In genomic region chr14:55446127-55446736, GRCh38 we compare ENCODE assay signal across 8 cellular contexts. TPM values are rescaled to one million over a fixed set of nuclear protein-coding genes. Genes with fewer than 3 reads are reported as not detected.
DNase-seq lines count a peak whose midpoint lies in the region; ATAC-seq and TF ChIP-seq lines count a peak whose summit lies in the region.

No MANE protein-coding gene starts in this region.

- no peaks in the 10 kb centered on the region for H3K9me2 ChIP-seq in OCI-LY1 (ENCODE audit: low read depth, low read length)

- H3K36me3 ChIP-seq in OCI-LY1 (ENCODE audit: insufficient read depth, low read length) (no peaks in the 10 kb centered on the region), osteoblast (ENCODE audit: insufficient read depth, low read length) (no peaks in the 10 kb centered on the region)

- peak; percentile 87 for DNase-seq in Daoy (ENCODE audit: low read depth)
- DNase-seq in KBM-7: peak; percentile 89
- DNase-seq in activated T-cell treated with anti-CD3 and anti-CD28 coated beads, Interleukin-2, amount 50 U/mL, for 1 hour: peak; percentile 23
- DNase-seq in fibroblast of the conjunctiva (ENCODE audit: low read depth): peak; percentile 62
- DNase-seq in osteoblast (ENCODE audit: insufficient read length, low spot score, missing footprints): peak; percentile 73

- H3K4me3 ChIP-seq in OCI-LY1 (ENCODE audit: low read depth, low read length, poor library complexity, severe bottlenecking) (no peak overlapping the region), osteoblast (ENCODE audit: insufficient read depth, low read length) (peak overlapping the region; percentile 42)

- TF ChIP-seq CTCF in OCI-LY1 (IDR thresholded peaks at IDR 0.05; ENCODE audit: low read length) (peak; percentile 79), osteoblast (IDR thresholded peaks at IDR 0.05; ENCODE audit: extremely low read depth, low read depth, low read length) (peak; percentile 78)

- H3K9me3 ChIP-seq in OCI-LY1 (ENCODE audit: low read length): no peaks in the 10 kb centered on the region
- no peaks in the 10 kb centered on the region for H3K9me3 ChIP-seq in osteoblast (ENCODE audit: low read depth, low read length)

- H3F3A ChIP-seq in OCI-LY1 (ENCODE audit: insufficient read depth, low read length): no peaks in the 10 kb centered on the region

- no peak overlapping the region for H2AFZ ChIP-seq in OCI-LY1 (ENCODE audit: low read length)
- peak overlapping the region; percentile 81 for H2AFZ ChIP-seq in osteoblast (ENCODE audit: low read length)

- H3K27me3 ChIP-seq in OCI-LY1 (ENCODE audit: insufficient read depth, low read length) (no peaks in the 10 kb centered on the region), osteoblast (ENCODE audit: insufficient read depth, low read length) (no peaks in the 10 kb centered on the region)

- H3K4me1 ChIP-seq in OCI-LY1 (ENCODE audit: insufficient read depth, low read length, severe bottlenecking) (no peaks in the 10 kb centered on the region), osteoblast (ENCODE audit: insufficient read depth, low read length) (peaks cover 30% of the 10 kb centered on the region)

- H3K79me2 ChIP-seq in OCI-LY1 (ENCODE audit: insufficient read depth, low read length) (no peaks in the 10 kb centered on the region), osteoblast (ENCODE audit: insufficient read depth, low read length) (no peaks in the 10 kb centered on the region)

- no peak overlapping the region for H3K27ac ChIP-seq in OCI-LY1 (ENCODE audit: low read depth, low read length, poor library complexity, severe bottlenecking)
- H3K27ac ChIP-seq in osteoblast (ENCODE audit: low read depth, low read length): peak overlapping the region; percentile 97

- H3K4me2 ChIP-seq in OCI-LY1 (ENCODE audit: low read length) (no peak overlapping the region), osteoblast (ENCODE audit: insufficient read depth, low read length) (peak overlapping the region; percentile 81)

- ATAC-seq in HG03565 (IDR thresholded peaks at IDR 0.05; ENCODE audit: unreplicated experiment): no peak
- ATAC-seq in GM21737 (IDR thresholded peaks at IDR 0.05; ENCODE audit: unreplicated experiment): no peak

- H3K9ac ChIP-seq in OCI-LY1 (ENCODE audit: low read length): no peak overlapping the region

- H4K20me1 ChIP-seq in OCI-LY1 (ENCODE audit: insufficient read depth, low read length) (no peaks in the 10 kb centered on the region), osteoblast (ENCODE audit: insufficient read depth, low read length) (no peaks in the 10 kb centered on the region)

- in situ Hi-C loops in KBM-7 (cut with MboI; ENCODE audit: low pct_unique_long_range_greater_than_20kb, low sequenced_read_pairs): loop anchor here (25.0 kb wide), 2 partner anchors 266 to 1041 kb away; no protein-coding TSS in a partner anchor

RNA-seq across cellular contexts. Expression of gene TBPL2, which starts 5.8 kb away (rescaled TPM):
- not detected in 2 replicates for total RNA-seq in Daoy (2014; rRNA removed; shearing (Covaris generic))
- total RNA-seq in osteoblast: not detected in 2 replicates

RNA-seq across cellular contexts. Expression of gene ATG14, which starts 34.6 kb away (rescaled TPM):
- total RNA-seq in Daoy (2014; rRNA removed; shearing (Covaris generic)): 12.2 and 12.7 TPM in 2 replicates
- total RNA-seq in osteoblast: 21.7 and 24.5 TPM in 2 replicates

Comparison
In these comparisons a context has a peak if more than half of its experiments do, and no peak if none do; other contexts are left out.
1. DNase-seq: peak in every context shown above with its lines; median percentile 89 in KBM-7; 87 in Daoy; 73 in osteoblast; 62 in fibroblast of the conjunctiva; 23 in activated T-cell treated with anti-CD3 and anti-CD28 coated beads, Interleukin-2, amount 50 U/mL, for 1 hour.